In the genomic region with DNA sequence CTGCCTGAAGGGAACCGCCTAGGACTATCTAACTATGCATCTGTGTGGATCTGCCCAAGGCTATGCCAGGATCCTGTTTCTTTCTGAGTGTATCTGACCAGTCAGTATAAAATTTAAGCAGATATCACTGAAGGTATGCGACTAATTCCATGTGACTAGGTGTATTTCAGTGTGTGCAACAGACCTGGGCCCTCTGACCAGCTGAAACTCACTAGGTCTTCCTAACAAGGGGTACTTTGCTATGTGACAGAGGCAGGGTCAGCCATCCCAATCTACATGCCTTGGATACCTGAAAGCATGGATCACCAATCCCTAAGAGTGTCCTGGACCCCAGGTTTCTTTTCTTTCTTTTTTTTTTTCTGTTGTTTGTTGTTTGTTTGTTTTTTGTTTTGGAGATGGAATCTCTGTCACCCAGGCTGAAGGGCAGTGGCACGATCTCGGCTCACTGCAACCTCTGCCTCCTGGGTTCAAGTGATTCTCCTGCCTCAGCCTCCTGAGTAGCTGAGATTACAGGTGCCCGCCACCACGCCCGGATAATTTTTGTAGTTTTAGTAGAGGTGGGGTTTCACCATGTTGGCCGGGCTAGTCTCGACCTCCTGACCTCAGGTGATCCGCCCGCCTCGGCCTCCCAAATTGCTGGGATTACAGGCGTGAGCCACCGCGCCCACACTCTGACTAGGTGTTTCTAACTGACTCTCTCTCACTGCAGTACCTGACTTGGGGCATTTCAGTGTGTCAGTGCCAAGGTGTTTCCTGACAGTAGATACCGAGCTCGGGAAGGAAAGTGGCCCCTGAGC, we compare ENCODE assay signal across 11 cellular contexts.
"Had no signal": no experiment of that assay in that cellular context is flagged by ENCODE, and none has a peak within 500 bp of the region (broad histone marks: within the 10 kb centered on the region; RNA-seq: fewer than 3 reads in every experiment).

No MANE protein-coding gene starts in this region.

- H3K9me3 ChIP-seq: ovary, tibial artery had no signal

- H3K9me3 Mint-ChIP-seq: activated B cell treated with CpG ODN at 0.5 μM for 24 hours; dendritic cell treated with granulocyte-macrophage colony-stimulating factor and Interleukin-4, amounts not matched to agents 40 ng/mL and 50 ng/mL, for 4 days; effector memory CD8-positive, alpha-beta T cell; nephron progenitor cell had no signal

- DNase-seq: activated B cell treated with CpG ODN at 0.5 μM for 24 hours; activated CD4-positive, alpha-beta T cell treated with anti-CD3 and anti-CD28 coated beads, Interleukin-2, amount 50 U/mL, for 1 hour; activated T-cell treated with anti-CD3 and anti-CD28 coated beads, Interleukin-2, amount 50 U/mL, for 48 hours; effector memory CD8-positive, alpha-beta T cell; left cardiac atrium; nephron progenitor cell; T-helper 2 cell had no signal

- H3K27ac Mint-ChIP-seq: activated B cell treated with CpG ODN at 0.5 μM for 24 hours; dendritic cell treated with granulocyte-macrophage colony-stimulating factor and Interleukin-4, amounts not matched to agents 40 ng/mL and 50 ng/mL, for 4 days; nephron progenitor cell had no signal

- H3K4me3 ChIP-seq: lung, ovary, tibial artery had no signal

- H3K27me3 Mint-ChIP-seq: activated B cell treated with CpG ODN at 0.5 μM for 24 hours; effector memory CD8-positive, alpha-beta T cell had no signal

- H3K27me3 ChIP-seq: ovary had no signal

- H3K36me3 ChIP-seq: ovary, tibial artery had no signal

- H3K27ac ChIP-seq: ovary, tibial artery had no signal

- ATAC-seq: effector memory CD8-positive, alpha-beta T cell had no signal

- H3K4me3 Mint-ChIP-seq: activated B cell treated with CpG ODN at 0.5 μM for 24 hours; dendritic cell treated with granulocyte-macrophage colony-stimulating factor and Interleukin-4, amounts not matched to agents 40 ng/mL and 50 ng/mL, for 4 days; nephron progenitor cell had no signal

- H3K4me1 Mint-ChIP-seq: activated B cell treated with CpG ODN at 0.5 μM for 24 hours had no signal
